8 cellular contexts compared by ENCODE assay signal in genomic region chr4:164012396-164013027, GRCh38.
DNase-seq lines count a peak whose midpoint lies in the region; ATAC-seq lines count a peak whose summit lies in the region.

No MANE protein-coding gene starts in this region.

- peak; percentile 66 for ATAC-seq in GM21423 (IDR thresholded peaks at IDR 0.05; ENCODE audit: unreplicated experiment)
- ATAC-seq in naive thymus-derived CD8-positive, alpha-beta T cell = peak; percentile 56 to 72
- no peak for ATAC-seq in HG02970 (IDR thresholded peaks at IDR 0.05; ENCODE audit: low FRiP score, unreplicated experiment)
- no peak for ATAC-seq in activated T-helper 17 cell treated with anti-CD3 and anti-CD28 coated beads, Interleukin-2, amount 50 U/mL, for 72 hours (replicated peaks)

- H3K4me3 Mint-ChIP-seq in activated CD4-positive, alpha-beta memory T cell treated with anti-CD3 and anti-CD28 coated beads, Interleukin-2, amount 10 ng/mL, durations not matched to agents 7 days and 5 days = no peak overlapping the region
- H3K4me3 Mint-ChIP-seq in naive thymus-derived CD8-positive, alpha-beta T cell = peak overlapping the region in 1 of 10 donors; percentile 34
- H3K4me3 Mint-ChIP-seq in activated T-helper 17 cell treated with anti-CD3 and anti-CD28 coated beads, Interleukin-2, amount 50 U/mL, for 72 hours = no peak overlapping the region

- H3K27me3 ChIP-seq in MG63 = no peaks in the 10 kb centered on the region

- CTCF ChIA-PET in activated CD4-positive, alpha-beta memory T cell treated with anti-CD3 and anti-CD28 coated beads, Interleukin-2, amount 10 ng/mL, durations not matched to agents 7 days and 5 days (lab: Charles Lee) = interaction anchor here (1.1 kb wide), 1 partner anchor 456 kb away, joined by 3 read pairs; no protein-coding TSS in a partner anchor

- H3K9me3 Mint-ChIP-seq in activated CD4-positive, alpha-beta memory T cell treated with anti-CD3 and anti-CD28 coated beads, Interleukin-2, amount 10 ng/mL, durations not matched to agents 7 days and 5 days = no peaks in the 10 kb centered on the region
- H3K9me3 Mint-ChIP-seq in naive thymus-derived CD8-positive, alpha-beta T cell = peaks cover 0 to 30% (median 11%) of the 10 kb centered on the region in 9 donors
- H3K9me3 Mint-ChIP-seq in activated T-helper 17 cell treated with anti-CD3 and anti-CD28 coated beads, Interleukin-2, amount 50 U/mL, for 72 hours = no peaks in the 10 kb centered on the region

- H3K4me3 ChIP-seq in MG63 = no peak overlapping the region

- peaks cover 21% of the 10 kb centered on the region for H3K9me3 ChIP-seq in MG63

- no peak overlapping the region for H3K27ac Mint-ChIP-seq in activated CD4-positive, alpha-beta memory T cell treated with anti-CD3 and anti-CD28 coated beads, Interleukin-2, amount 10 ng/mL, durations not matched to agents 7 days and 5 days
- H3K27ac Mint-ChIP-seq in naive thymus-derived CD8-positive, alpha-beta T cell = no peak overlapping the region
- no peak overlapping the region for H3K27ac Mint-ChIP-seq in activated T-helper 17 cell treated with anti-CD3 and anti-CD28 coated beads, Interleukin-2, amount 50 U/mL, for 72 hours

- DNase-seq in ELF-1 (ENCODE audit: low read depth, low spot score) (peak; percentile 45), MG63 (peak; percentile 34), GM03348 (ENCODE audit: low spot score) (no peak)
- DNase-seq in activated CD4-positive, alpha-beta memory T cell treated with anti-CD3 and anti-CD28 coated beads, Interleukin-2, amount 10 ng/mL, durations not matched to agents 7 days and 5 days = peak; percentile 18
- DNase-seq in naive thymus-derived CD8-positive, alpha-beta T cell = peak in 7 of 10 donors; percentile 8 to 66 (median 35)

- H3K36me3 Mint-ChIP-seq in activated CD4-positive, alpha-beta memory T cell treated with anti-CD3 and anti-CD28 coated beads, Interleukin-2, amount 10 ng/mL, durations not matched to agents 7 days and 5 days (ENCODE audit: low read depth) = no peaks in the 10 kb centered on the region
- H3K36me3 Mint-ChIP-seq in naive thymus-derived CD8-positive, alpha-beta T cell = peaks cover 0 to 3% (median 0%) of the 10 kb centered on the region in 3 donors
- no peaks in the 10 kb centered on the region for H3K36me3 Mint-ChIP-seq in activated T-helper 17 cell treated with anti-CD3 and anti-CD28 coated beads, Interleukin-2, amount 50 U/mL, for 72 hours (ENCODE audit: low read depth)

- no peaks in the 10 kb centered on the region for H3K36me3 ChIP-seq in MG63

- peaks cover 5% of the 10 kb centered on the region for H3K4me1 Mint-ChIP-seq in activated CD4-positive, alpha-beta memory T cell treated with anti-CD3 and anti-CD28 coated beads, Interleukin-2, amount 10 ng/mL, durations not matched to agents 7 days and 5 days
- H3K4me1 Mint-ChIP-seq in naive thymus-derived CD8-positive, alpha-beta T cell = peaks cover 0 to 15% (median 2%) of the 10 kb centered on the region in 4 donors
- peaks cover 7% of the 10 kb centered on the region for H3K4me1 Mint-ChIP-seq in activated T-helper 17 cell treated with anti-CD3 and anti-CD28 coated beads, Interleukin-2, amount 50 U/mL, for 72 hours

- no peaks in the 10 kb centered on the region for H3K27me3 Mint-ChIP-seq in activated CD4-positive, alpha-beta memory T cell treated with anti-CD3 and anti-CD28 coated beads, Interleukin-2, amount 10 ng/mL, durations not matched to agents 7 days and 5 days
- H3K27me3 Mint-ChIP-seq in naive thymus-derived CD8-positive, alpha-beta T cell = no peaks in the 10 kb centered on the region
- no peaks in the 10 kb centered on the region for H3K27me3 Mint-ChIP-seq in activated T-helper 17 cell treated with anti-CD3 and anti-CD28 coated beads, Interleukin-2, amount 50 U/mL, for 72 hours

- POLR2A ChIA-PET in activated CD4-positive, alpha-beta memory T cell treated with anti-CD3 and anti-CD28 coated beads, Interleukin-2, amount 10 ng/mL, durations not matched to agents 7 days and 5 days (lab: Charles Lee) = no interaction called here
- POLR2A ChIA-PET in naive thymus-derived CD8-positive, alpha-beta T cell (lab: Charles Lee) = no interaction called here

Comparison
In these comparisons a context has a peak if more than half of its experiments do, and no peak if none do; other contexts are left out.
1. ATAC-seq: peak in GM21423 (single experiment) and naive thymus-derived CD8-positive, alpha-beta T cell (2 of 2); none in HG02970 (single experiment) and activated T-helper 17 cell treated with anti-CD3 and anti-CD28 coated beads, Interleukin-2, amount 50 U/mL, for 72 hours (single experiment).